In the genomic region with DNA sequence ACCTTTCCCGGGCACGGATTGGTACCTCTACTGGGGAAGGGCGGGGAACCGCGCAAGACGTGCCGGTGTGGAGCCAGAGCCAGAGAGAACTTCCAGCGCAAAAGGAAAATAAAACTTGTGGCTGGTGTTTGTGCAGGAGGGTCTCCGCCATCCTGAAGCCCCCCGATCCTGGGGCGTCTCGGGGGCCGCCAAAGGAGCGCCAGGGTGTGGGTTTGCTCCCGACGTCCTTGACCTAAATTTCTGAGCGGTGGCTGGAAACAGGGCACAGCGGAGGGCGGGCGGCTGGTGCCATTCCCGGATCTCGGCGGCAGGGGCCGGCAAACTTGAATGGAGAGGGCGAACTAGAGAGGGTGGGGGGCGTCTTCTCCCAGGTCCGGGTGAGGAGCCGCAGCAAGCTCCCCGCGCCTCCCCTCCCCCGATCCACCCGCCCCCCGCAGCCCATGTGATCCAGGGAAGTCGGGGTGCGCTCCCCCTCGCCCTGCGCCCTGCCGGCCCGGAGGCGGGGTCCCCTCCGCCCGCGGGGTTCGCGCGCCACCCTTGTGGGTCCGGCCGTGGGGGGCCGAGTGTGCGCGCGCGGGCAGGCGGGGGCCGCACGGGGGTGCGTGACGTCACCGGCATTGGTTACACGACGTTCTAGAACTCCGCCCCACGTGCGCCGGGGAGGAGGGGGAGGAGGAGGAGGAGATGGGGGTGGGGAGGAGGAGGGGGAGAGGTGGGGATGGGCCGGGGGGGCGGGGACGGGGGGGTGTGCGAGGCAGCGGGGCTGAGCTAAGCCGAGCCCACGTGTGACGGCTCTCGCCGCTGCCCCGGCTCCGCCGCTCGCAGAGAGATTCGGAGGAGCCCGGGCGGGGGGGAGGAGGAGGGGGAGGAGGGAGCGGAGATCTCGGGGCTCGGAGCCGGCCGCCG, we compare ENCODE assay signal across 8 cellular contexts. TPM values are rescaled to one million over a fixed set of nuclear protein-coding genes. Genes with fewer than 3 reads are reported as not detected.
DNase-seq lines count a peak whose midpoint lies in the region; ATAC-seq lines count a peak whose summit lies in the region.

A gene (plus strand): TSS at position 748 of the 906 bp plus-strand sequence. CDS start 220 bp downstream, outside the sequence.

- peak; percentile 33 for ATAC-seq in GM19468 (IDR thresholded peaks at IDR 0.05; ENCODE audit: extremely low read depth, unreplicated experiment)

- DNase-seq in CD1c-positive myeloid dendritic cell (ENCODE audit: extremely low spot score) (peak; percentile 77), HT-29 (ENCODE audit: low spot score) (peak; percentile 71), OCI-M1 (lab: John Stamatoyannopoulos, UW) (peak; percentile 84), epithelial cell of prostate (ENCODE audit: low read depth, low spot score) (peak; percentile 24), mucosa of gallbladder (ENCODE audit: low spot score) (peak; percentile 94)
- DNase-seq in activated T-cell treated with anti-CD3 and anti-CD28 coated beads, Interleukin-2, amount 50 U/mL, for 1 hour, result peak; percentile 93
- DNase-seq in stimulated activated CD8-positive, alpha-beta memory T cell treated with anti-CD3 and anti-CD28 coated beads, Interleukin-4, amount 100 ng/mL, for 1 hour (ENCODE audit: low read depth in 2 of 2, low spot score in 1 of 2), result peak; percentile 83 to 89

- H3K27ac ChIP-seq in epithelial cell of prostate, result peak within 1 kb of the TSS; percentile 47

RNA-seq across cellular contexts. Expression of the gene that starts here (rescaled TPM):
- 55.8 and 61.2 TPM in 2 replicates for total RNA-seq in HT-29 (2014; rRNA removed; shearing (Covaris generic))
- total RNA-seq in mucosa of gallbladder, result 133 TPM

Comparison
In these comparisons a context has a peak if more than half of its experiments do, and no peak if none do; other contexts are left out.
1. Peak in every context shown above with its lines: DNase-seq, ATAC-seq and H3K27ac ChIP-seq.
2. DNase-seq: peak in every context shown above with its lines; median percentile 94 in mucosa of gallbladder; 93 in activated T-cell treated with anti-CD3 and anti-CD28 coated beads, Interleukin-2, amount 50 U/mL, for 1 hour; 86 in stimulated activated CD8-positive, alpha-beta memory T cell treated with anti-CD3 and anti-CD28 coated beads, Interleukin-4, amount 100 ng/mL, for 1 hour; 84 in OCI-M1; 77 in CD1c-positive myeloid dendritic cell; 71 in HT-29; 24 in epithelial cell of prostate.